ENCODE assay signal across 8 cellular contexts in genomic region chr20:24027229-24027628, GRCh38. TPM values are rescaled to one million over a fixed set of nuclear protein-coding genes. Genes with fewer than 3 reads are reported as not detected.
A peak's percentile ranks its signal among the peaks of the same experiment; 100 is the strongest.
DNase-seq lines count a peak whose midpoint lies in the region; ATAC-seq and TF ChIP-seq lines count a peak whose summit lies in the region.

No MANE protein-coding gene starts in this region.

- H3K9me3 ChIP-seq in neuronal stem cell (replicated peaks in 1 of 2; ENCODE audit: control insufficient read depth in 2 of 2, insufficient read depth in 1 of 2, low read depth in 1 of 2, low read length in 2 of 2), result peaks cover 0 to 2% of the 10 kb centered on the region in 2 donors
- no peaks in the 10 kb centered on the region for H3K9me3 ChIP-seq in tibial nerve

- peak overlapping the region; percentile 95 for H3K27ac Mint-ChIP-seq in activated naive CD8-positive, alpha-beta T cell treated with anti-CD3 and anti-CD28 coated beads, Interleukin-2, amount 50 U/mL, for 24 hours

- TF ChIP-seq CTCF in tibial nerve (IDR thresholded peaks at IDR 0.05), result no peak

- H3K18ac ChIP-seq in neuronal stem cell (ENCODE audit: low read length), result no peak overlapping the region

- H3K4me1 ChIP-seq in neuronal stem cell (ENCODE audit: control insufficient read depth in 2 of 2, insufficient read depth in 1 of 2, low read depth in 1 of 2, low read length in 2 of 2), result no peaks in the 10 kb centered on the region
- peaks cover 0 to 6% (median 0%) of the 10 kb centered on the region in 4 donors for H3K4me1 ChIP-seq in tibial nerve

- no peak overlapping the region for H2BK15ac ChIP-seq in neuronal stem cell (ENCODE audit: low read length)

- peak overlapping the region in 1 of 2 donors; percentile 40 for H3K4me3 ChIP-seq in neuronal stem cell (ENCODE audit: low read length in 2 of 2)
- H3K4me3 ChIP-seq in tibial nerve, result no peak overlapping the region

- H4K8ac ChIP-seq in neuronal stem cell (ENCODE audit: low read depth, low read length), result no peak overlapping the region

- ATAC-seq in GM21576 (IDR thresholded peaks at IDR 0.05; ENCODE audit: unreplicated experiment), result peak; percentile 91
- ATAC-seq in activated naive CD8-positive, alpha-beta T cell treated with anti-CD3 and anti-CD28 coated beads, Interleukin-2, amount 50 U/mL, for 24 hours, result peak; percentile 95

- peak; percentile 44 for DNase-seq in T-helper 22 cell (ENCODE audit: low read depth)
- peak; percentile 66 for DNase-seq in activated naive CD8-positive, alpha-beta T cell treated with anti-CD3 and anti-CD28 coated beads, Interleukin-2, amount 50 U/mL, for 24 hours
- DNase-seq in neuronal stem cell (ENCODE audit: low spot score), result no peak
- peak; percentile 44 to 68 for DNase-seq in tibial nerve (ENCODE audit: low spot score in 2 of 2)
- no peak for DNase-seq in superior temporal gyrus (ENCODE audit: extremely low spot score)
- DNase-seq in islet precursor cell, result no peak
- DNase-seq in T1000 (lab: John Stamatoyannopoulos, UW), result no peak

- H3K4ac ChIP-seq in neuronal stem cell (ENCODE audit: low read length), result no peak overlapping the region

- no peaks in the 10 kb centered on the region for H3K27me3 Mint-ChIP-seq in activated naive CD8-positive, alpha-beta T cell treated with anti-CD3 and anti-CD28 coated beads, Interleukin-2, amount 50 U/mL, for 24 hours

- no peak overlapping the region for H3K27ac ChIP-seq in neuronal stem cell (replicated peaks; ENCODE audit: low read length)
- peak overlapping the region in 3 of 4 donors; percentile 11 to 71 (median 43) for H3K27ac ChIP-seq in tibial nerve

- no peaks in the 10 kb centered on the region for H3K79me1 ChIP-seq in neuronal stem cell (ENCODE audit: low read depth, low read length)

- no peak overlapping the region for H3K14ac ChIP-seq in neuronal stem cell (ENCODE audit: low read length)

- H3K23ac ChIP-seq in neuronal stem cell (ENCODE audit: low read depth, low read length, poor library complexity), result no peak overlapping the region

- TF ChIP-seq EP300 in tibial nerve (IDR thresholded peaks at IDR 0.05), result peak; percentile 81 to 88

- no peak overlapping the region for H2BK120ac ChIP-seq in neuronal stem cell (ENCODE audit: low read depth, low read length)

- H3K36me3 ChIP-seq in neuronal stem cell (replicated peaks in 1 of 2; ENCODE audit: control insufficient read depth in 2 of 2, insufficient read depth in 2 of 2, low read length in 2 of 2), result no peaks in the 10 kb centered on the region
- no peaks in the 10 kb centered on the region for H3K36me3 ChIP-seq in tibial nerve

- peak overlapping the region; percentile 66 for H2AFZ ChIP-seq in neuronal stem cell (ENCODE audit: low read length)

- H3K4me1 Mint-ChIP-seq in activated naive CD8-positive, alpha-beta T cell treated with anti-CD3 and anti-CD28 coated beads, Interleukin-2, amount 50 U/mL, for 24 hours, result peaks cover 37% of the 10 kb centered on the region

- WGBS in neuronal stem cell (ENCODE audit: extremely low coverage in 2 of 2, insufficient read length in 2 of 2, insufficient replicate concordance in 1 of 2), 2 donors, result no CpG with 5 or more reads among the region's 6 CpGs
- 26 to 39% methylated on average over 6 of the region's 6 CpGs for WGBS in tibial nerve, 2 donors

- no peak overlapping the region for H2BK12ac ChIP-seq in neuronal stem cell (ENCODE audit: low read length)

- H2BK5ac ChIP-seq in neuronal stem cell (ENCODE audit: low read length), result no peak overlapping the region

- H3K36me3 Mint-ChIP-seq in activated naive CD8-positive, alpha-beta T cell treated with anti-CD3 and anti-CD28 coated beads, Interleukin-2, amount 50 U/mL, for 24 hours (ENCODE audit: low read depth), result peaks cover 9% of the 10 kb centered on the region

- no peak overlapping the region for H2AK5ac ChIP-seq in neuronal stem cell (ENCODE audit: low read depth, low read length)

- TF ChIP-seq POLR2A in tibial nerve (IDR thresholded peaks at IDR 0.05), result no peak

- no peak overlapping the region for H3K9ac ChIP-seq in neuronal stem cell (ENCODE audit: low read depth, low read length, poor library complexity)

- peak overlapping the region; percentile 51 for H3K4me3 Mint-ChIP-seq in activated naive CD8-positive, alpha-beta T cell treated with anti-CD3 and anti-CD28 coated beads, Interleukin-2, amount 50 U/mL, for 24 hours

- no peak overlapping the region for H4K91ac ChIP-seq in neuronal stem cell (ENCODE audit: low read depth, low read length, poor library complexity)

- H3K9me3 Mint-ChIP-seq in activated naive CD8-positive, alpha-beta T cell treated with anti-CD3 and anti-CD28 coated beads, Interleukin-2, amount 50 U/mL, for 24 hours, result peaks cover 29% of the 10 kb centered on the region

- no peaks in the 10 kb centered on the region for H3K27me3 ChIP-seq in neuronal stem cell (ENCODE audit: control insufficient read depth in 3 of 3, insufficient read depth in 3 of 3, low read depth in 1 of 3, low read length in 3 of 3)
- H3K27me3 ChIP-seq in tibial nerve, result no peaks in the 10 kb centered on the region

- no peak overlapping the region for H3K4me2 ChIP-seq in neuronal stem cell (ENCODE audit: insufficient read depth, low read length, poor library complexity, severe bottlenecking)

RNA-seq across cellular contexts. Expression of gene GGTLC1, which starts 38.6 kb away (rescaled TPM):
- polyA plus RNA-seq in neuronal stem cell (2013, experiment 1 of 2), result not detected
- not detected for polyA plus RNA-seq in neuronal stem cell (2013, experiment 2 of 2)
- total RNA-seq in tibial nerve, result not detected

Comparison
In these comparisons a context has a peak if more than half of its experiments do, and no peak if none do; other contexts are left out.
1. DNase-seq: peak in T-helper 22 cell (single experiment), activated naive CD8-positive, alpha-beta T cell treated with anti-CD3 and anti-CD28 coated beads, Interleukin-2, amount 50 U/mL, for 24 hours (single experiment) and tibial nerve (2 of 2); none in neuronal stem cell (single experiment), superior temporal gyrus (single experiment), islet precursor cell (single experiment) and T1000 (single experiment).